Comparison of ENCODE assay signal across 6 cellular contexts in the genomic region with DNA sequence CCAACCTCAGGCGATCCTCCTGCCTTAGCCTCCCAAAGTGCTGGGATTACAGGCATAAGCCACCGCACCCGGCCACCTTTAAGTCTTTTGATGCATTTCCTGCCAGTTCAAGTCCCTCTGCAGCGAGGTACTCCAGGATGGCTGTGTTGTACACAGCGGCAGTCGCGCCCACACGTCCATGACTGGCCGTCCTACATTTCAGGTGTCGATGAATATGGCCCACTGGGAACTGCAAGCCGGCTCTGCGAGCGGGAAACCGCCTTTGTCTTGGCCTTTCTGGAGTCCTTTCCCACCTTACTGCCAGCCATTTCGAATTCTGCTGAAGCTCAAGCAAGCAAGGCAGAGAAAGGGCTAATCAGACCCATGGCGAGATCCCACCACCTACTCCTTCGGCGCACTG.
"Had no signal": no experiment of that assay in that cellular context is flagged by ENCODE, and none has a peak within 500 bp of the region (broad histone marks: within the 10 kb centered on the region; RNA-seq: fewer than 3 reads in every experiment).

No MANE protein-coding gene starts in this region.

- H3K4me2 ChIP-seq: GM23338 had no signal

- FAIRE-seq: H1, H54 had no signal

- H2AFZ ChIP-seq: GM23338 had no signal

- DNase-seq: H9, HCEC 1CT had no signal

- H3K4me3 ChIP-seq: GM23338 had no signal

- ATAC-seq: GM23338 had no signal

- H3K27ac ChIP-seq: HL-60 had no signal
